In the genomic region with DNA sequence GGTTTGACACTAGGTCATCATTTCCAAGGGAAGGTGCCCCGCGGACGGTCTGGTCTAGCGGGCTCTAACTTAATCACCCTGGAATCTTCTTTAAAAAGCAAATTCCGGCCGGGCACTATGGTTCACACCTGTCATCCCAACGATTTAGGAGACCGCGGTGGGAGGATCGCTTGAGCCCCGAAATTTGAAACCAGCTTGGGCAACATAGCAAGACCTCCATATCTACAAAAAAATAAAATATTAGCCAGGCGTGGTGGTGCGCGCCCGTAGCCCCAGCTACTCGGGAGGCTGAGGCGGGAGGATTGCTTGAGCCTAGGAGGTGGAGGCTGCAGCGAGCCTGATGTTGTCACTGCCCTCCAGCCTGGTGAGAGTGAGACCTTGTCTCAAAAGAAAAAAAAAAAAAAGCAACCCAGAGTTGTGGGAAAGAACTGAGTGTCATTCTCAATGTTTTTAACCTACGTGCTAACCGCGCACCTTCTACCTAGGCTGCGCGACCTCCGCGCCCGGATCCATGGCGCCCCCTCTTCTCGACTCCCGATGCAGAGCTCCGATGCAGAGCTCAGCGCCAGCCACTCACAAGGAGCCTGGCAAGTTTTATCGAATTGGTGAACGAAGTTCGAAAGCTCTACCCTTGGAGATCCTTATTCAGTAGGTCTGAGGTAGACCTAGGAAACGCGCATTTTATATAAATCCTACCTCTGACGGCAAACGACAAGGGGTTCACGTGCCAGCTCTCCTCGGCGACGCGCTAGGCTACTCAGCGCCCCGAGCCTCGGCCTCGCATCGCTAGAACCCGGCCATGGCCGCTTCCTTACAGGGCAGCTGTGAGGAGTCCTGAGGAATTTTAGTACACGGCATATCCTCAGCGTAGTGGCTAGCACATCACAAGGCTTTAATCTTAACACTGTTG, we compare ENCODE assay signal across 7 cellular contexts. TPM values are rescaled to one million over a fixed set of nuclear protein-coding genes. Genes with fewer than 3 reads are reported as not detected.
DNase-seq lines count a peak whose midpoint lies in the region; ATAC-seq, FAIRE-seq and TF ChIP-seq lines count a peak whose summit lies in the region.

No MANE protein-coding gene starts in this region.

- peak; percentile 36 for ATAC-seq in GM18505 (IDR thresholded peaks at IDR 0.05; ENCODE audit: unreplicated experiment)
- peak; percentile 72 for ATAC-seq in GM23338
- ATAC-seq in GM12878 = peak; percentile 22
- peak; percentile 49 for ATAC-seq in stimulated activated memory B cell treated with anti-CD40 and anti-IgM and Interleukin-4, amounts not matched to agents 10 μg/mL and 1 μg/mL and 100 μg/mL, for 72 hours

- H3K36me3 ChIP-seq in GM23338 (ENCODE audit: insufficient read depth) = peaks cover 3% of the 10 kb centered on the region
- no peaks in the 10 kb centered on the region; a peak in 1 of 4 replicates for H3K36me3 ChIP-seq in GM12878 (ENCODE audit: control insufficient read depth in 2 of 2, insufficient read depth in 2 of 2, low read length in 1 of 2)
- peaks cover 0 to 2% of the 10 kb centered on the region in 2 experiments for H3K36me3 ChIP-seq in keratinocyte (ENCODE audit: control insufficient read depth in 2 of 2, extremely low read depth in 1 of 2, insufficient read depth in 2 of 2, low read length in 2 of 2)

- peaks cover 11% of the 10 kb centered on the region for H3K27me3 Mint-ChIP-seq in GM23338 (ENCODE audit: insufficient read depth, low read depth, poor library complexity)
- H3K27me3 Mint-ChIP-seq in stimulated activated memory B cell treated with anti-CD40 and anti-IgM and Interleukin-4, amounts not matched to agents 10 μg/mL and 1 μg/mL and 100 μg/mL, for 72 hours = no peaks in the 10 kb centered on the region

- H3K4me2 ChIP-seq in GM23338 = peak overlapping the region; percentile 97
- peak overlapping the region; percentile 83 for H3K4me2 ChIP-seq in GM12878 (ENCODE audit: control insufficient read depth, insufficient read depth)
- peak overlapping the region; percentile 86 for H3K4me2 ChIP-seq in keratinocyte (ENCODE audit: control insufficient read depth, extremely low read depth, insufficient read depth, low read depth, low read length)

- no peaks in the 10 kb centered on the region for H3K9me1 ChIP-seq in keratinocyte (ENCODE audit: control insufficient read depth, extremely low read depth, insufficient read depth, low read length)

- H3K4me1 ChIP-seq in GM23338 (ENCODE audit: insufficient read depth) = peaks cover 6% of the 10 kb centered on the region
- H3K4me1 ChIP-seq in GM12878 (ENCODE audit: control insufficient read depth, insufficient read depth, low read length) = peaks cover 5% of the 10 kb centered on the region; the same call in 1 of the 2 replicates
- H3K4me1 ChIP-seq in keratinocyte (ENCODE audit: control insufficient read depth, extremely low read depth, insufficient read depth, low read length) = peaks cover 3% of the 10 kb centered on the region

- CTCF ChIA-PET in GM12878 (lab: Yijun Ruan, JAX) = interaction anchor here (1.1 to 1.8 kb wide), 4 partner anchors 14 to 260 kb away, joined by 3 to 10 read pairs (median 4); no protein-coding TSS in a partner anchor

- 42% methylated on average over 52 of the region's 52 CpGs for WGBS in GM12878 (ENCODE audit: insufficient coverage, insufficient replicate concordance, low lambda C conversion rate, missing lambda C conversion rate)

- H3F3A ChIP-seq in GM23338 (replicated peaks; ENCODE audit: low read depth) = no peaks in the 10 kb centered on the region

- H3K27ac ChIP-seq in GM23338 (ENCODE audit: low read depth) = peak overlapping the region; percentile 65; the same call in 1 of the 2 replicates
- H3K27ac ChIP-seq in GM12878 (ENCODE audit: control insufficient read depth, insufficient read depth) = no peak overlapping the region
- peak overlapping the region; percentile 32 for H3K27ac ChIP-seq in keratinocyte (ENCODE audit: control insufficient read depth, insufficient read depth, low read length)

- H3K4me3 Mint-ChIP-seq in GM23338 = peak overlapping the region; percentile 75
- peak overlapping the region; percentile 92 for H3K4me3 Mint-ChIP-seq in stimulated activated memory B cell treated with anti-CD40 and anti-IgM and Interleukin-4, amounts not matched to agents 10 μg/mL and 1 μg/mL and 100 μg/mL, for 72 hours

- TF ChIP-seq CTCF in GM23338 (conservative IDR thresholded peaks at IDR 0.05; ENCODE audit: low read depth in 2 of 2) (peak in 1 of 2 experiments; percentile 36; a peak in 2 of 4 replicates), GM12878 (IDR thresholded peaks at IDR 0.05 in 2 of 3, conservative IDR thresholded peaks at IDR 0.05 in 1 of 3; ENCODE audit: control insufficient read depth in 2 of 3, extremely low read depth in 1 of 3, insufficient read depth in 1 of 3, low read depth in 3 of 3, low read length in 3 of 3) (no peak), keratinocyte (optimal IDR thresholded peaks at IDR 0.05 in 1 of 3, IDR thresholded peaks at IDR 0.05 in 1 of 3, conservative IDR thresholded peaks at IDR 0.05 in 1 of 3; ENCODE audit: extremely low read depth in 1 of 3, insufficient read depth in 2 of 3, low read length in 3 of 3) (peak in 1 of 3 experiments; percentile 20)

- H3K27me3 ChIP-seq in GM23338 (ENCODE audit: insufficient read depth) = peaks cover 24% of the 10 kb centered on the region
- no peaks in the 10 kb centered on the region for H3K27me3 ChIP-seq in GM12878 (replicated peaks in 1 of 2; ENCODE audit: control insufficient read depth in 2 of 2, insufficient read depth in 2 of 2, low read length in 1 of 2)
- no peaks in the 10 kb centered on the region for H3K27me3 ChIP-seq in keratinocyte (ENCODE audit: control insufficient read depth, extremely low read depth, insufficient read depth, low read length)

- RAD21 ChIA-PET in GM12878 (lab: Charles Lee; ENCODE audit: unreplicated experiment) = interaction anchor here (0.6 to 1.4 kb wide), 12 partner anchors 14 to 644 kb away, joined by 3 to 4 read pairs (median 3); no protein-coding TSS in a partner anchor

- no TSS peak for BruUV-seq in GM12878 (replicated peaks; lab: Mats Ljungman, UMichigan)

- H4K20me1 ChIP-seq in GM23338 (replicated peaks; ENCODE audit: insufficient read depth) (peaks cover 9% of the 10 kb centered on the region; the same call in 1 of the 2 replicates), GM12878 (ENCODE audit: control insufficient read depth, insufficient read depth) (no peaks in the 10 kb centered on the region), keratinocyte (ENCODE audit: control insufficient read depth, extremely low read depth, insufficient read depth, low read length) (no peaks in the 10 kb centered on the region)

- TF ChIP-seq EP300 in GM12878 (IDR thresholded peaks at IDR 0.05; ENCODE audit: borderline replicate concordance in 1 of 2, control insufficient read depth in 1 of 2, low read depth in 2 of 2, low read length in 2 of 2) = no peak

- H3K9me3 ChIP-seq in GM12878 (replicated peaks; ENCODE audit: control insufficient read depth, insufficient read depth, low read length) (peaks cover 2% of the 10 kb centered on the region; the same call in 2 of the 3 replicates), keratinocyte (ENCODE audit: control insufficient read depth, low read depth, low read length) (no peaks in the 10 kb centered on the region)

- H3K36me3 Mint-ChIP-seq in GM23338 (ENCODE audit: low read depth) = no peaks in the 10 kb centered on the region
- peaks cover 5% of the 10 kb centered on the region for H3K36me3 Mint-ChIP-seq in stimulated activated memory B cell treated with anti-CD40 and anti-IgM and Interleukin-4, amounts not matched to agents 10 μg/mL and 1 μg/mL and 100 μg/mL, for 72 hours

- H2AFZ ChIP-seq in GM23338 (peak overlapping the region; percentile 97), GM12878 (ENCODE audit: control insufficient read depth, low read depth, low read length) (peak overlapping the region; percentile 61), keratinocyte (ENCODE audit: control insufficient read depth, low read length) (peak overlapping the region; percentile 91)

- no peak for TF ChIP-seq RAD21 in GM12878 (IDR thresholded peaks at IDR 0.05; ENCODE audit: insufficient read depth, low read depth, low read length)

- in situ Hi-C loops in GM12878 (cut with MboI) = loop anchor here (10.0 kb wide), 1 partner anchor 269 kb away; no protein-coding TSS in a partner anchor

- intact Hi-C loops in GM12878 (cut with micrococcal nuclease; ENCODE audit: unreplicated experiment) = loop anchor here (2.0 kb wide), 3 partner anchors 19 to 183 kb away; a partner anchor contains a TSS

- H3K9me3 Mint-ChIP-seq in GM23338 = 0 out of 3 replicates have a peak, but pooled peaks cover under 1% of the 10 kb centered on the region
- H3K9me3 Mint-ChIP-seq in stimulated activated memory B cell treated with anti-CD40 and anti-IgM and Interleukin-4, amounts not matched to agents 10 μg/mL and 1 μg/mL and 100 μg/mL, for 72 hours = peaks cover 2% of the 10 kb centered on the region

- SMC1A ChIA-PET in GM12878 (lab: Charles Lee; ENCODE audit: uncharacterized antibody, unreplicated experiment) = interaction anchor here (0.8 to 1.3 kb wide), 4 partner anchors 13 to 183 kb away, joined by 3 read pairs; no protein-coding TSS in a partner anchor

- DNase-seq in GM23338 (ENCODE audit: low spot score) (peak; percentile 79), Kasumi-1 (lab: John Stamatoyannopoulos, UW) (peak; percentile 59 to 70), GM12878 (ENCODE audit: low read depth, low spot score) (no peak), keratinocyte (ENCODE audit: low read depth, low spot score) (no peak), HuH-7.5 (ENCODE audit: low spot score) (no peak)

- no peaks in the 10 kb centered on the region for H3K9me2 ChIP-seq in GM23338 (ENCODE audit: insufficient read depth)

- H3K4me3 ChIP-seq in GM23338 = peak overlapping the region; percentile 87
- peak overlapping the region; percentile 89 for H3K4me3 ChIP-seq in GM12878
- peak overlapping the region; percentile 59 to 67 (median 63) for H3K4me3 ChIP-seq in keratinocyte (ENCODE audit: control insufficient read depth in 2 of 3, extremely low read depth in 1 of 3, insufficient read depth in 2 of 3, low read depth in 1 of 3, low read length in 3 of 3)

- H3K27ac Mint-ChIP-seq in GM23338 = peak overlapping the region; percentile 59; the same call in 1 of the 2 replicates
- H3K27ac Mint-ChIP-seq in stimulated activated memory B cell treated with anti-CD40 and anti-IgM and Interleukin-4, amounts not matched to agents 10 μg/mL and 1 μg/mL and 100 μg/mL, for 72 hours = peak overlapping the region; percentile 56

- TF ChIP-seq POLR2A in GM18505 (IDR thresholded peaks at IDR 0.05; ENCODE audit: borderline replicate concordance, extremely low read depth, insufficient read depth, insufficient read length) (no peak), GM12878 (IDR thresholded peaks at IDR 0.05; ENCODE audit: low read depth, low read length) (no peak)

- H3K4me1 Mint-ChIP-seq in GM23338 = peaks cover 9% of the 10 kb centered on the region; the same call in 2 of the 3 replicates
- H3K4me1 Mint-ChIP-seq in stimulated activated memory B cell treated with anti-CD40 and anti-IgM and Interleukin-4, amounts not matched to agents 10 μg/mL and 1 μg/mL and 100 μg/mL, for 72 hours = peaks cover 22% of the 10 kb centered on the region

- dilution Hi-C loops in keratinocyte (cut with MboI; ENCODE audit: extremely low pct_ligation_motif_present, low sequenced_read_pairs) = no loop called here

- no peak for FAIRE-seq in GM12878 (lab: Jason Lieb, UNC)
- FAIRE-seq in keratinocyte (lab: Jason Lieb, UNC) = peak; percentile 71

- POLR2A ChIA-PET in GM12878 (lab: Charles Lee) = interaction anchor here (0.6 to 1.4 kb wide), 6 partner anchors 14 to 1150 kb away, joined by 3 to 6 read pairs (median 4); no protein-coding TSS in a partner anchor

- peak overlapping the region; percentile 13; the same call in 1 of the 2 replicates for H3K9ac ChIP-seq in GM12878 (ENCODE audit: control insufficient read depth, insufficient read depth, low read length)
- peak overlapping the region; percentile 66 for H3K9ac ChIP-seq in keratinocyte (ENCODE audit: control insufficient read depth, extremely low read depth, insufficient read depth, low read length)

- peaks cover 6% of the 10 kb centered on the region; the same call in 1 of the 2 replicates for H3K79me2 ChIP-seq in GM23338 (replicated peaks; ENCODE audit: insufficient read depth)
- H3K79me2 ChIP-seq in GM12878 (ENCODE audit: control insufficient read depth, insufficient read depth, low read length) = peaks cover 36% of the 10 kb centered on the region
- H3K79me2 ChIP-seq in keratinocyte (ENCODE audit: control insufficient read depth, insufficient read depth, low read length) = peaks cover 16% of the 10 kb centered on the region

RNA-seq across cellular contexts. Expression of a gene that starts 0.9 kb away (rescaled TPM):
- total RNA-seq in GM23338 (2014; rRNA removed; shearing (Covaris generic)) = 29.0 and 29.1 TPM in 2 replicates
- polyA plus RNA-seq in GM23338 (2016; fragmentation: Nextera tagmentation; extraction: Ambion mirVana) (10.2 and 11.5 TPM in 2 replicates), GM12878 (2011; rRNA removed) (24.2 and 28.7 TPM in 2 replicates), GM12878 (2014; fragmentation: Illumina TruSeq; extraction: Trizol) (28.1 and 37.3 TPM in 2 replicates), GM12878 (2014; fragmentation: Nextera tagmentation; extraction: Ambion mirVana) (10 to 100 TPM; 11.1 to 11.4 TPM), GM12878 (2014; rRNA removed) (14.7 and 17.6 TPM in 2 replicates), GM12878 (2016; fragmentation: Nextera tagmentation; extraction: Ambion mirVana) (10 to 100 TPM; 43.5 to 45.1 TPM), keratinocyte (34.2 to 46.9 TPM (median 44.0 TPM) in 3 replicates)
- total RNA-seq in GM12878 (2013; cell fraction: nucleolus; rRNA removed) = 84.2 and 88.5 TPM in 2 replicates
- total RNA-seq in GM12878 (2014; rRNA removed) (27.3 and 36.7 TPM in 2 replicates), GM12878 (2014; rRNA removed; fragmentation: Illumina TruSeq; extraction: Trizol) (29.2 and 31.0 TPM in 2 replicates), GM12878 (2021) (29.7 and 31.3 TPM in 2 replicates)
- 13.2 TPM for polyA plus RNA-seq in GM12878 (2011; ENCODE audit: low read depth)
- 15.6 and 17.9 TPM in 2 replicates for polyA plus RNA-seq in GM12878 (2011; cell fraction: cytosol; rRNA removed)
- 6.7 and 6.9 TPM in 2 replicates for polyA plus RNA-seq in GM12878 (2011; cell fraction: nucleus; rRNA removed)
- 20.9 and 24.4 TPM in 2 replicates for polyA plus RNA-seq in GM12878 (2012)
- polyA minus RNA-seq in GM12878 (2011; rRNA and poly(A)+ RNA removed) = 36.0 and 47.6 TPM in 2 replicates
- 12.0 and 13.9 TPM in 2 replicates for polyA minus RNA-seq in GM12878 (2011; cell fraction: cytosol; rRNA and poly(A)+ RNA removed)
- 4.1 and 7.4 TPM in 2 replicates for polyA minus RNA-seq in GM12878 (2011; cell fraction: nucleus; rRNA and poly(A)+ RNA removed)
- 6.7 TPM for polyA plus RNA-seq in keratinocyte (2011; ENCODE audit: low read depth)
- polyA plus RNA-seq in keratinocyte (2011; cell fraction: cytosol; rRNA removed) = 20.8 and 34.8 TPM in 2 replicates
- polyA plus RNA-seq in keratinocyte (2011; cell fraction: nucleus; rRNA removed) = 32.5 and 32.8 TPM in 2 replicates
- 14.2 and 32.3 TPM in 2 replicates for polyA plus RNA-seq in keratinocyte (2012; ENCODE audit: low replicate concordance)
- 36.6 to 71.9 TPM (median 55.0 TPM) in 3 replicates for polyA minus RNA-seq in keratinocyte
- polyA minus RNA-seq in keratinocyte (2011; cell fraction: cytosol; rRNA and poly(A)+ RNA removed) = 24.6 TPM
- 22.9 and 52.5 TPM in 2 replicates for polyA minus RNA-seq in keratinocyte (2011; cell fraction: nucleus; rRNA and poly(A)+ RNA removed)

Comparison
In these comparisons a context has a peak if more than half of its experiments do, and no peak if none do; other contexts are left out.
1. ATAC-seq: peak in every context shown above with its lines; median percentile 72 in GM23338; 49 in stimulated activated memory B cell treated with anti-CD40 and anti-IgM and Interleukin-4, amounts not matched to agents 10 μg/mL and 1 μg/mL and 100 μg/mL, for 72 hours; 36 in GM18505; 22 in GM12878.
2. DNase-seq: peak in GM23338 (single experiment) and Kasumi-1 (2 of 2); none in GM12878 (single experiment), keratinocyte (single experiment) and HuH-7.5 (single experiment).
3. Peak in every context shown above with its lines, with median percentiles within 50 percentile points of each other: H2AFZ ChIP-seq, H3K4me2 ChIP-seq and H3K4me3 ChIP-seq.